In genomic region chr9:36091028-36091953, GRCh38 we compare ENCODE assay signal across 7 cellular contexts. TPM values are rescaled to one million over a fixed set of nuclear protein-coding genes. Genes with fewer than 3 reads are reported as not detected.
A peak's percentile ranks its signal among the peaks of the same experiment; 100 is the strongest.
DNase-seq lines count a peak whose midpoint lies in the region; ATAC-seq and TF ChIP-seq lines count a peak whose summit lies in the region.

No MANE protein-coding gene starts in this region.

- H3K4me1 ChIP-seq in GM23248 (ENCODE audit: insufficient read depth) (peaks cover 38% of the 10 kb centered on the region), SJSA1 (replicated peaks) (peaks cover 31% of the 10 kb centered on the region), ascending aorta (no peaks in the 10 kb centered on the region)

- in situ Hi-C loops in GM23248 (cut with MboI): no loop called here

- H3K36me3 ChIP-seq in GM23248 (ENCODE audit: low read depth) (peaks cover 44% of the 10 kb centered on the region), SJSA1 (no peaks in the 10 kb centered on the region), ascending aorta (peaks cover 2 to 9% of the 10 kb centered on the region in 2 donors)

- ATAC-seq in HG02970 (IDR thresholded peaks at IDR 0.05; ENCODE audit: low FRiP score, unreplicated experiment): no peak
- ATAC-seq in HG03135 (IDR thresholded peaks at IDR 0.05; ENCODE audit: unreplicated experiment): no peak

- peaks cover 77% of the 10 kb centered on the region for H3F3A ChIP-seq in GM23248 (ENCODE audit: insufficient read depth)

- H3K9me3 ChIP-seq in GM23248 (ENCODE audit: low read depth) (no peaks in the 10 kb centered on the region), SJSA1 (replicated peaks) (no peaks in the 10 kb centered on the region), ascending aorta (no peaks in the 10 kb centered on the region)

- H3K4me2 ChIP-seq in GM23248 (ENCODE audit: unreplicated experiment): peak overlapping the region; percentile 40

- no peak for TF ChIP-seq CTCF in fibroblast of the aortic adventitia (IDR thresholded peaks at IDR 0.05; ENCODE audit: insufficient read depth, low read length)
- TF ChIP-seq CTCF in ascending aorta (IDR thresholded peaks at IDR 0.05): no peak

- H3K27me3 ChIP-seq in GM23248 (replicated peaks; ENCODE audit: insufficient read depth) (no peaks in the 10 kb centered on the region), SJSA1 (replicated peaks) (no peaks in the 10 kb centered on the region), ascending aorta (no peaks in the 10 kb centered on the region)

- H3K79me2 ChIP-seq in GM23248 (ENCODE audit: insufficient read depth): peaks cover 13% of the 10 kb centered on the region; the same call in 1 of the 2 replicates

- no peaks in the 10 kb centered on the region for H3K9me2 ChIP-seq in GM23248 (ENCODE audit: insufficient read depth)

- H3K27ac ChIP-seq in GM23248 (peak overlapping the region; percentile 59), SJSA1 (peak overlapping the region; percentile 97), ascending aorta (no peak overlapping the region)

- H4K20me1 ChIP-seq in GM23248 (ENCODE audit: insufficient read depth): no peaks in the 10 kb centered on the region

- no peak overlapping the region for H3K4me3 ChIP-seq in GM23248
- no peak overlapping the region for H3K4me3 ChIP-seq in SJSA1
- H3K4me3 ChIP-seq in fibroblast of the aortic adventitia (ENCODE audit: low read depth, low read length): no peak overlapping the region
- no peak overlapping the region for H3K4me3 ChIP-seq in ascending aorta

- H3K9ac ChIP-seq in GM23248: peak overlapping the region; percentile 7; the same call in 1 of the 2 replicates

- DNase-seq in GM23248 (peak; percentile 62), SJSA1 (ENCODE audit: low read depth in 1 of 2, low spot score in 2 of 2) (peak; percentile 47 to 85), fibroblast of the aortic adventitia (ENCODE audit: low read depth) (peak; percentile 74), renal cortical epithelial cell (ENCODE audit: low read depth) (peak; percentile 76), ascending aorta (ENCODE audit: low spot score in 2 of 2) (no peak)

- WGBS in GM23248 (ENCODE audit: low coverage in 1 of 2, low lambda C conversion rate in 2 of 2, missing lambda C conversion rate in 2 of 2), 2 experiments: 65 to 70% methylated on average over 8 of the region's 8 CpGs

- H2AFZ ChIP-seq in GM23248: no peak overlapping the region

- intact Hi-C loops in ascending aorta (cut with DNase I): no loop called here

RNA-seq across cellular contexts. Expression of gene GLIPR2, which starts 45.2 kb away (rescaled TPM):
- total RNA-seq in GM23248 (2014; rRNA removed; shearing (Covaris generic)): 27.5 and 32.9 TPM in 2 replicates
- polyA plus RNA-seq in GM23248 (2016; fragmentation: Nextera tagmentation; extraction: Ambion mirVana): 43.4 and 47.5 TPM in 2 replicates
- 29.8 and 37.3 TPM in 2 replicates for total RNA-seq in SJSA1 (2014; rRNA removed; shearing (Covaris generic))
- total RNA-seq in fibroblast of the aortic adventitia (ENCODE audit: low replicate concordance) (24.3 and 36.6 TPM in 2 replicates), renal cortical epithelial cell (33.5 and 73.1 TPM in 2 replicates), ascending aorta (54.4 TPM)

RNA-seq across cellular contexts. Expression of gene RECK, which starts 54.6 kb away (rescaled TPM):
- 113 and 127 TPM in 2 replicates for total RNA-seq in GM23248 (2014; rRNA removed; shearing (Covaris generic))
- 161 and 165 TPM in 2 replicates for polyA plus RNA-seq in GM23248 (2016; fragmentation: Nextera tagmentation; extraction: Ambion mirVana)
- 10.2 and 13.9 TPM in 2 replicates for total RNA-seq in SJSA1 (2014; rRNA removed; shearing (Covaris generic))
- total RNA-seq in fibroblast of the aortic adventitia (ENCODE audit: low replicate concordance) (30.1 and 61.8 TPM in 2 replicates), renal cortical epithelial cell (9.6 and 11.6 TPM in 2 replicates), ascending aorta (5.7 TPM)

Comparison
In these comparisons a context has a peak if more than half of its experiments do, and no peak if none do; other contexts are left out.
1. DNase-seq: peak in GM23248 (single experiment), SJSA1 (2 of 2), fibroblast of the aortic adventitia (single experiment) and renal cortical epithelial cell (single experiment); none in ascending aorta (0 of 2).
2. H3K27ac ChIP-seq: peak in GM23248 (single experiment) and SJSA1 (single experiment); none in ascending aorta (0 of 2).